ENCODE assay signal across 10 cellular contexts in genomic region chr14:100103261-100104005, GRCh38. TPM values are rescaled to one million over a fixed set of nuclear protein-coding genes. Genes with fewer than 3 reads are reported as not detected.
DNase-seq lines count a peak whose midpoint lies in the region; ATAC-seq and TF ChIP-seq lines count a peak whose summit lies in the region.
"Had no signal": no experiment of that assay in that cellular context is flagged by ENCODE, and none has a peak within 500 bp of the region (broad histone marks: within the 10 kb centered on the region; RNA-seq: fewer than 3 reads in every experiment).

No MANE protein-coding gene starts in this region.

- H3K14ac ChIP-seq in H9 (ENCODE audit: insufficient read depth, low read length), result no peak overlapping the region

- ATAC-seq in naive B cell (ENCODE audit: low read depth in 2 of 2) (no peak), GM21390 (IDR thresholded peaks at IDR 0.05; ENCODE audit: unreplicated experiment) (no peak), WTC11 (no peak), GM19467 (IDR thresholded peaks at IDR 0.05; ENCODE audit: unreplicated experiment) (no peak)

- H3K4me3 Mint-ChIP-seq in naive B cell (peak overlapping the region in 4 of 8 donors; percentile 0 to 61 (median 36)), WTC11 (no peak overlapping the region), H9 (no peak overlapping the region)

- TF ChIP-seq RAD21 in SK-N-SH (IDR thresholded peaks at IDR 0.05; ENCODE audit: low read length), result no peak

- CTCF ChIA-PET in SK-N-SH (lab: Yijun Ruan, JAX) (interaction anchor here (0.8 to 2.1 kb wide), 8 partner anchors 19 to 122 kb away, joined by 3 to 10 read pairs (median 4); no protein-coding TSS in a partner anchor), WTC11 (lab: Charles Lee) (interaction anchor here (0.9 to 3.0 kb wide), 6 partner anchors 12 to 77 kb away, joined by 3 to 11 read pairs (median 6); no protein-coding TSS in a partner anchor)

- H3K4me1 Mint-ChIP-seq in naive B cell (peaks cover 55 to 75% (median 60%) of the 10 kb centered on the region in 3 donors), WTC11 (peaks cover 13% of the 10 kb centered on the region), H9 (peaks cover 13% of the 10 kb centered on the region in 2 experiments)

- no peak overlapping the region for H3K18ac ChIP-seq in H9 (ENCODE audit: insufficient read length, low read depth, low read length)

- no peaks in the 10 kb centered on the region for H3K9me2 ChIP-seq in SK-N-SH

- H3K27ac Mint-ChIP-seq in naive B cell, result peak overlapping the region in 4 of 6 donors; percentile 32 to 91 (median 78)
- no peak overlapping the region for H3K27ac Mint-ChIP-seq in WTC11
- H3K27ac Mint-ChIP-seq in H9, result peak overlapping the region in 1 of 3 experiments; percentile 5; a peak in 2 of 7 replicates

- H2BK5ac ChIP-seq in H9 (ENCODE audit: insufficient read length, low read length), result no peak overlapping the region

- no peak overlapping the region for H3K4ac ChIP-seq in H9 (ENCODE audit: low read depth, low read length)

- H3K27me3 ChIP-seq in SK-N-SH (ENCODE audit: insufficient read depth) (no peaks in the 10 kb centered on the region), H9 (ENCODE audit: insufficient read depth, low read length) (no peaks in the 10 kb centered on the region)

- H2BK12ac ChIP-seq in H9 (ENCODE audit: insufficient read length, low read depth, low read length), result no peak overlapping the region

- peak; percentile 13 for DNase-seq in AG08395 (ENCODE audit: low spot score)
- DNase-seq in SK-N-SH, result no peak
- no peak for DNase-seq in coronary artery (ENCODE audit: low spot score)
- DNase-seq in naive B cell, result no peak
- no peak for DNase-seq in WTC11 (ENCODE audit: low spot score)
- no peak for DNase-seq in H9
- DNase-seq: DMS 273 treated with DMSO at 0.1 percent for 48 hours, NCI-H524 treated with DMSO at 0.1 percent for 48 hours had no signal

- no peaks in the 10 kb centered on the region for H3K79me1 ChIP-seq in H9 (ENCODE audit: insufficient read depth, low read depth, low read length, poor library complexity, severe bottlenecking)

- TF ChIP-seq CTCF in SK-N-SH (IDR thresholded peaks at IDR 0.05) (no peak), coronary artery (IDR thresholded peaks at IDR 0.05) (no peak), WTC11 (IDR thresholded peaks at IDR 0.05) (no peak), H9 (conservative IDR thresholded peaks at IDR 0.05) (no peak)

- H3K4me3 ChIP-seq in SK-N-SH (ENCODE audit: low read depth in 2 of 2, low read length in 1 of 2), result no peak overlapping the region
- H3K4me3 ChIP-seq in coronary artery, result peak overlapping the region; percentile 12

- H4K5ac ChIP-seq in H9 (ENCODE audit: insufficient read length, low read depth, low read length), result no peak overlapping the region

- no peak overlapping the region for H3K56ac ChIP-seq in H9 (ENCODE audit: insufficient read length, low read depth, low read length)

- H4K20me1 ChIP-seq in SK-N-SH (ENCODE audit: insufficient read depth) (0 out of 2 replicates have a peak, but pooled peaks cover 3% of the 10 kb centered on the region), H9 (ENCODE audit: control insufficient read depth, insufficient read depth, insufficient read length) (no peaks in the 10 kb centered on the region)

- H4K8ac ChIP-seq in H9 (replicated peaks; ENCODE audit: insufficient read length, low read depth, low read length), result no peak overlapping the region

- H3K9me3 ChIP-seq in SK-N-SH (no peaks in the 10 kb centered on the region), H9 (ENCODE audit: control insufficient read depth, low read depth, low read length) (no peaks in the 10 kb centered on the region)

- H3F3A ChIP-seq in SK-N-SH (replicated peaks; ENCODE audit: insufficient read depth), result peaks cover 16% of the 10 kb centered on the region

- no peak overlapping the region for H2BK120ac ChIP-seq in H9 (ENCODE audit: low read depth, low read length, poor library complexity, severe bottlenecking)

- no peak overlapping the region for H3T11ph ChIP-seq in H9 (ENCODE audit: low read length)

- H3K23me2 ChIP-seq in H9 (ENCODE audit: insufficient read length, low read depth, low read length, poor library complexity, severe bottlenecking), result no peaks in the 10 kb centered on the region

- no peaks in the 10 kb centered on the region for H3K27me3 Mint-ChIP-seq in naive B cell
- H3K27me3 Mint-ChIP-seq in WTC11 (ENCODE audit: low read depth), result no peaks in the 10 kb centered on the region
- no peaks in the 10 kb centered on the region for H3K27me3 Mint-ChIP-seq in H9 (ENCODE audit: low read depth)

- peaks cover 11 to 13% of the 10 kb centered on the region in 2 donors for H3K36me3 Mint-ChIP-seq in naive B cell
- no peaks in the 10 kb centered on the region for H3K36me3 Mint-ChIP-seq in WTC11
- no peaks in the 10 kb centered on the region; a peak in 2 of 7 replicates for H3K36me3 Mint-ChIP-seq in H9 (ENCODE audit: insufficient read depth in 1 of 3, low read depth in 3 of 3)

- H3K36me3 ChIP-seq in SK-N-SH (replicated peaks in 1 of 2; ENCODE audit: control insufficient read depth in 1 of 2, insufficient read depth in 2 of 2, low read length in 1 of 2), result no peaks in the 10 kb centered on the region

- H3K27ac ChIP-seq in SK-N-SH (ENCODE audit: low read depth in 2 of 2, low read length in 1 of 2) (peak overlapping the region in 1 of 2 experiments; percentile 96; a peak in 2 of 4 replicates), coronary artery (peak overlapping the region; percentile 47 to 51), H9 (ENCODE audit: insufficient read length, low read depth, low read length) (no peak overlapping the region)

- H3K4me2 ChIP-seq in SK-N-SH (peak overlapping the region; percentile 58), H9 (ENCODE audit: insufficient read depth, insufficient read length, low read length) (no peak overlapping the region)

- H3K4me1 ChIP-seq in SK-N-SH (ENCODE audit: control insufficient read depth in 1 of 2, insufficient read depth in 2 of 2, low read depth in 1 of 2, low read length in 1 of 2), result peaks cover 13 to 30% of the 10 kb centered on the region in 2 experiments; a peak in 3 of 4 replicates
- H3K4me1 ChIP-seq in H9 (ENCODE audit: insufficient read depth, low read length), result peaks cover 4% of the 10 kb centered on the region; the same call in 1 of the 2 replicates

- no peak overlapping the region for H2AK5ac ChIP-seq in H9 (ENCODE audit: insufficient read length, low read length)

- WGBS in SK-N-SH (ENCODE audit: low lambda C conversion rate), result 90% methylated on average over 10 of the region's 10 CpGs
- no CpG with 5 or more reads among the region's 10 CpGs for WGBS in H9 (ENCODE audit: extremely low coverage, insufficient read length, low lambda C conversion rate)

- POLR2A ChIA-PET in SK-N-SH (lab: Yijun Ruan, JAX) (no interaction called here), WTC11 (lab: Charles Lee) (interaction anchor here (0.6 kb wide), 1 partner anchor 132 kb away, joined by 3 read pairs; no protein-coding TSS in a partner anchor)

- H3K9ac ChIP-seq in SK-N-SH (peak overlapping the region; percentile 31; the same call in 1 of the 2 replicates), H9 (ENCODE audit: extremely low read depth, insufficient read length, low read length) (no peak overlapping the region)

- no peak overlapping the region for H2BK15ac ChIP-seq in H9 (ENCODE audit: low read depth, low read length)

- no peak overlapping the region for H4K91ac ChIP-seq in H9 (ENCODE audit: insufficient read length, low read depth, low read length)

- no peak for TF ChIP-seq EP300 in SK-N-SH (IDR thresholded peaks at IDR 0.05; ENCODE audit: borderline replicate concordance in 1 of 2, low read depth in 1 of 2, low read length in 1 of 2)

- H3K79me2 ChIP-seq in SK-N-SH (ENCODE audit: insufficient read depth) (no peaks in the 10 kb centered on the region; the same call in 1 of the 2 replicates), H9 (ENCODE audit: insufficient read depth, low read length) (no peaks in the 10 kb centered on the region)

- H2AFZ ChIP-seq in SK-N-SH (ENCODE audit: low read depth), result no peak overlapping the region
- H2AFZ ChIP-seq in H9 (ENCODE audit: low read length), result no peak overlapping the region

- no peak overlapping the region for H3K23ac ChIP-seq in H9 (ENCODE audit: insufficient read length, low read depth, low read length)

- no peak overlapping the region for H2BK20ac ChIP-seq in H9 (ENCODE audit: low read depth, low read length, poor library complexity, severe bottlenecking)

- H3K9me3 Mint-ChIP-seq in naive B cell (no peaks in the 10 kb centered on the region), WTC11 (no peaks in the 10 kb centered on the region), H9 (no peaks in the 10 kb centered on the region)

RNA-seq across cellular contexts. Expression of gene EVL, which starts 38.2 kb away (rescaled TPM):
- polyA plus RNA-seq in SK-N-SH (2012; rRNA removed) (34.2 and 36.5 TPM in 2 replicates), naive B cell (ENCODE audit: low read depth in 6 of 6) (100 to 1,000 TPM in 2 of 6 donors, 10 to 100 TPM in 4; 76.5 to 135 (median 89.8) TPM)
- 21.7 and 28.2 TPM in 2 replicates for polyA plus RNA-seq in SK-N-SH (2012; cell fraction: cytosol; rRNA removed)
- 224 and 260 TPM in 2 replicates for polyA plus RNA-seq in SK-N-SH (2012; cell fraction: nucleus; rRNA removed)
- total RNA-seq in WTC11 (2021) (60.8 to 62.3 TPM (median 61.5 TPM) in 3 replicates), H9 (2021) (53.2 and 55.1 TPM in 2 replicates)

RNA-seq across cellular contexts. Expression of gene DEGS2, which starts 56.0 kb away (rescaled TPM):
- 0.02 TPM in 2 replicates for polyA plus RNA-seq in SK-N-SH (2012; rRNA removed)
- polyA plus RNA-seq in SK-N-SH (2012; cell fraction: cytosol; rRNA removed), result under 0.01 and 0.01 TPM in 2 replicates
- 0.16 and 0.18 TPM in 2 replicates for polyA plus RNA-seq in SK-N-SH (2012; cell fraction: nucleus; rRNA removed)
- polyA plus RNA-seq in naive B cell (ENCODE audit: low read depth in 6 of 6), result 1 to 10 TPM in 3 of 6 donors, under 1 TPM in 3; 0.29 to 3.6 (median 0.96) TPM
- 0.53 to 1.6 TPM (median 0.55 TPM) in 3 replicates for total RNA-seq in WTC11 (2021)
- total RNA-seq in H9 (2021), result 0.59 and 0.72 TPM in 2 replicates
